In the genomic region with DNA sequence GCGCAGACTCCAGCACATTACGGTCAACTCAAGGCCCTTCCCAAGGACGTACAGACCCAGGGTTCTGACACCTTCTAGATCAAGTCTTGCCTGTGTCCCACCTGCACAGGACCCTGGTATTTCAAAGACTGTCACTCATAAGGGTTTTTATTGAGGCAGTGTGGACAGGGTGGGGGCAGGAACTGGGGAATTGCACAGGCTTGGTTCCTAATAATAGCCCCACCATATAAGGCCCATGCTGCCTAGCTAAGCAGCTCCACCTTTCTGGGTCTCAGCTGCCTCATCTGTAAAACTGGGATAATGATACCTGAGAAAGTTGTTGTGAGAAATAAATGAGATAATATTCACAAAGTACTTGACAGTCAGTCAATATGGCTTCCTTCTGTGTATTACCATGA, we compare ENCODE assay signal across 27 cellular contexts. TPM values are rescaled to one million over a fixed set of nuclear protein-coding genes. Genes with fewer than 3 reads are reported as not detected.
A peak's percentile ranks its signal among the peaks of the same experiment; 100 is the strongest.
DNase-seq lines count a peak whose midpoint lies in the region; ATAC-seq, FAIRE-seq and TF ChIP-seq lines count a peak whose summit lies in the region.
"Had no signal": no experiment of that assay in that cellular context is flagged by ENCODE, and none has a peak within 500 bp of the region (broad histone marks: within the 10 kb centered on the region; RNA-seq: fewer than 3 reads in every experiment).

No MANE protein-coding gene starts in this region.

- TF ChIP-seq EP300 in K562 (IDR thresholded peaks at IDR 0.05; ENCODE audit: low read length), result no peak

- peak; percentile 0 for DNase-seq in Right ventricle myocardium superior
- no peak for DNase-seq in right atrium auricular region (ENCODE audit: low spot score)
- no peak for DNase-seq in K562 (ENCODE audit: extremely low read depth in 1 of 4, low spot score in 3 of 4)
- DNase-seq in heart right ventricle, result no peak
- DNase-seq in NCI-H1092 (lab: John Stamatoyannopoulos, UW), result no peak
- DNase-seq: 8988T; ACHN; BE2C; CD4-positive, CD25-positive, alpha-beta regulatory T cell; DMS153; DND-41; GM23248; KG1; MG63; NCI-H2029; NCI-H446 treated with DMSO at 0.1 percent for 48 hours; NCI-H526; NCI-H82; NK-92 treated with Interleukin-12 subunit alpha and Interleukin-12 subunit beta, amount 100 ng/mL, for 24 hours; PC-3; SHP77 had no signal

- H3K4me1 ChIP-seq in right atrium auricular region (peaks cover 0 to 7% of the 10 kb centered on the region in 2 donors), K562 (replicated peaks in 1 of 2; ENCODE audit: control insufficient read depth in 2 of 2, insufficient read depth in 2 of 2, low read length in 2 of 2) (peaks cover 3 to 9% of the 10 kb centered on the region in 2 experiments; a peak in 3 of 5 replicates), heart right ventricle (peaks cover 0 to 5% (median 0%) of the 10 kb centered on the region in 9 donors), thymus (ENCODE audit: control insufficient read depth, insufficient read depth, low read length) (no peaks in the 10 kb centered on the region)
- H3K4me1 ChIP-seq: BE2C had no signal

- intact Hi-C loops in Right ventricle myocardium superior (cut with DNase I), result no loop called here
- intact Hi-C loops in K562 (cut with micrococcal nuclease), result no loop called here
- intact Hi-C loops in heart right ventricle (cut with DNase I), result no loop called here

- no peak overlapping the region for H3K27ac ChIP-seq in right atrium auricular region
- H3K27ac ChIP-seq in K562 (ENCODE audit: extremely low read depth, low read depth, low read length), result no peak overlapping the region
- no peak overlapping the region for H3K27ac ChIP-seq in heart right ventricle
- peak overlapping the region; percentile 8 for H3K27ac ChIP-seq in thymus (ENCODE audit: low read depth)
- H3K27ac ChIP-seq: GM23248 had no signal

- H4K20me1 ChIP-seq in K562 (replicated peaks; ENCODE audit: control insufficient read depth, insufficient read depth, low read length), result no peaks in the 10 kb centered on the region

- 82% methylated on average over 3 of the region's 3 CpGs for WGBS in K562 (ENCODE audit: insufficient coverage, low coverage, missing lambda C conversion rate)
- 85 to 89% methylated on average over 3 of the region's 3 CpGs for WGBS in heart right ventricle, 2 donors
- WGBS in thymus, result 94% methylated on average over 3 of the region's 3 CpGs

- TF ChIP-seq CTCF in right atrium auricular region (IDR thresholded peaks at IDR 0.05), result no peak
- TF ChIP-seq CTCF in K562 (IDR thresholded peaks at IDR 0.05 in 2 of 3, conservative IDR thresholded peaks at IDR 0.05 in 1 of 3; ENCODE audit: insufficient read depth in 2 of 3, low read depth in 1 of 3, low read length in 3 of 3), result no peak
- TF ChIP-seq CTCF in heart right ventricle (IDR thresholded peaks at IDR 0.05), result no peak

- H3K9ac ChIP-seq in K562 (ENCODE audit: insufficient read depth in 1 of 2, low read depth in 2 of 2, low read length in 2 of 2), result no peak overlapping the region
- H3K9ac ChIP-seq: GM23248 had no signal

- ATAC-seq in Right ventricle myocardium superior (ENCODE audit: poor library complexity), result peak; percentile 82
- no peak for ATAC-seq in K562
- ATAC-seq in heart right ventricle, result peak in 6 of 8 donors; percentile 61 to 79 (median 73)
- no peak for ATAC-seq in GM21619 (IDR thresholded peaks at IDR 0.05; ENCODE audit: unreplicated experiment)
- no peak for ATAC-seq in GM21717 (IDR thresholded peaks at IDR 0.05; ENCODE audit: unreplicated experiment)
- ATAC-seq: PC-3 had no signal

- H3K4me3 ChIP-seq in right atrium auricular region (no peak overlapping the region), K562 (no peak overlapping the region), heart right ventricle (no peak overlapping the region), thymus (ENCODE audit: low read length) (no peak overlapping the region)
- H3K4me3 ChIP-seq: GM23248, HAP-1, MG63 had no signal

- no TSS peak for BruUV-seq in K562 (replicated peaks; lab: Mats Ljungman, UMichigan)

- H3K9me3 ChIP-seq in right atrium auricular region, result no peaks in the 10 kb centered on the region
- H3K9me3 ChIP-seq in K562 (replicated peaks; ENCODE audit: control insufficient read depth, insufficient read depth, low read depth, low read length), result no peaks in the 10 kb centered on the region
- H3K9me3 ChIP-seq in heart right ventricle, result no peaks in the 10 kb centered on the region
- H3K9me3 ChIP-seq in thymus (ENCODE audit: control insufficient read depth), result no peaks in the 10 kb centered on the region
- H3K9me3 ChIP-seq: BE2C, HAP-1, MG63 had no signal

- no peak for TF ChIP-seq RAD21 in K562 (CRISPR knock-in tag; conservative IDR thresholded peaks at IDR 0.05 in 1 of 2, IDR thresholded peaks at IDR 0.05 in 1 of 2)

- no peaks in the 10 kb centered on the region for H3K79me2 ChIP-seq in K562 (ENCODE audit: control insufficient read depth, insufficient read depth, low read length)

- FAIRE-seq in K562 (lab: Jason Lieb, UNC), result no peak
- FAIRE-seq: GM12892, HTR-8/SVneo had no signal

- peak overlapping the region; percentile 55 for H2AFZ ChIP-seq in K562 (ENCODE audit: low read depth, low read length)
- H2AFZ ChIP-seq: GM23248 had no signal

- H3K36me3 ChIP-seq in right atrium auricular region (no peaks in the 10 kb centered on the region), K562 (ENCODE audit: control insufficient read depth, insufficient read depth, low read length) (no peaks in the 10 kb centered on the region), heart right ventricle (no peaks in the 10 kb centered on the region), thymus (ENCODE audit: control insufficient read depth, insufficient read depth) (no peaks in the 10 kb centered on the region)
- H3K36me3 ChIP-seq: BE2C, HAP-1, MG63 had no signal

- CTCF ChIA-PET in K562 (lab: Yijun Ruan, JAX; ENCODE audit: low intra/inter-chr PET ratio), result no interaction called here

- TF ChIP-seq POLR2A in K562 (conservative IDR thresholded peaks at IDR 0.05), result no peak

- no peaks in the 10 kb centered on the region for H3K27me3 ChIP-seq in right atrium auricular region
- no peaks in the 10 kb centered on the region for H3K27me3 ChIP-seq in K562 (ENCODE audit: control insufficient read depth in 2 of 2, insufficient read depth in 2 of 2, low read length in 2 of 2)
- H3K27me3 ChIP-seq in heart right ventricle, result peaks cover 0 to 5% (median 0%) of the 10 kb centered on the region in 7 donors
- no peaks in the 10 kb centered on the region for H3K27me3 ChIP-seq in thymus (ENCODE audit: control insufficient read depth, insufficient read depth)
- H3K27me3 ChIP-seq: BE2C, MG63 had no signal

- H3K9me1 ChIP-seq in K562 (ENCODE audit: control insufficient read depth, insufficient read depth, low read length), result no peaks in the 10 kb centered on the region

- in situ Hi-C loops in K562 (cut with MboI), result no loop called here

- H3K4me2 ChIP-seq in K562 (ENCODE audit: insufficient read depth, low read length), result no peak overlapping the region

- POLR2A ChIA-PET in K562 (lab: Yijun Ruan, JAX), result interaction anchor here (1.1 to 1.8 kb wide), 4 partner anchors 10 to 35 kb away, joined by 3 to 6 read pairs (median 6); no protein-coding TSS in a partner anchor

TF ChIP-seq in K562, 482 proteins besides CTCF, POLR2A, EP300 and RAD21:
- TF ChIP-seq KDM2B (CRISPR knock-in tag; IDR thresholded peaks at IDR 0.05) (no peak), IRF2 (CRISPR knock-in tag; IDR thresholded peaks at IDR 0.05) (no peak), ERF (CRISPR knock-in tag; IDR thresholded peaks at IDR 0.05) (no peak)
- TF ChIP-seq, protein P1, sequence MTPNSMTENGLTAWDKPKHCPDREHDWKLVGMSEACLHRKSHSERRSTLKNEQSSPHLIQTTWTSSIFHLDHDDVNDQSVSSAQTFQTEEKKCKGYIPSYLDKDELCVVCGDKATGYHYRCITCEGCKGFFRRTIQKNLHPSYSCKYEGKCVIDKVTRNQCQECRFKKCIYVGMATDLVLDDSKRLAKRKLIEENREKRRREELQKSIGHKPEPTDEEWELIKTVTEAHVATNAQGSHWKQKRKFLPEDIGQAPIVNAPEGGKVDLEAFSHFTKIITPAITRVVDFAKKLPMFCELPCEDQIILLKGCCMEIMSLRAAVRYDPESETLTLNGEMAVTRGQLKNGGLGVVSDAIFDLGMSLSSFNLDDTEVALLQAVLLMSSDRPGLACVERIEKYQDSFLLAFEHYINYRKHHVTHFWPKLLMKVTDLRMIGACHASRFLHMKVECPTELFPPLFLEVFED (CRISPR knock-in tag; conservative IDR thresholded peaks at IDR 0.05), result no peak

RNA-seq across cellular contexts. Expression of a gene that starts 55.3 kb away (rescaled TPM):
- total RNA-seq in Right ventricle myocardium superior, result 66.1 TPM
- 10 to 100 TPM; 51.2 to 68.8 TPM for total RNA-seq in right atrium auricular region
- total RNA-seq in K562 (2011; cell fraction: chromatin; rRNA removed; ENCODE audit: low replicate concordance), result 260 and 263 TPM in 2 replicates
- 122 and 134 TPM in 2 replicates for total RNA-seq in K562 (2011; cell fraction: nucleolus; rRNA removed)
- total RNA-seq in K562 (2011; cell fraction: nucleoplasm; rRNA removed), result 144 and 176 TPM in 2 replicates
- 42.9 and 56.3 TPM in 2 replicates for total RNA-seq in K562 (2014; rRNA removed)
- total RNA-seq in K562 (2014; rRNA removed; fragmentation: Illumina TruSeq; extraction: Trizol), result 60.1 and 66.4 TPM in 2 replicates
- 55.6 and 56.6 TPM in 2 replicates for total RNA-seq in K562 (2015; rRNA removed; fragmentation: Illumina TruSeq; extraction: Trizol)
- 101 and 104 TPM in 2 replicates for total RNA-seq in K562 (2021)
- polyA plus RNA-seq in K562 (2011; rRNA removed), result 55.7 and 64.3 TPM in 2 replicates
- polyA plus RNA-seq in K562 (2011; cell fraction: cytosol; rRNA removed), result 84.5 and 95.2 TPM in 2 replicates
- polyA plus RNA-seq in K562 (2011; cell fraction: nucleus; rRNA removed), result 131 and 181 TPM in 2 replicates
- polyA plus RNA-seq in K562 (2012), result 60.3 and 92.8 TPM in 2 replicates
- 52.1 and 60.9 TPM in 2 replicates for polyA plus RNA-seq in K562 (2014; fragmentation: Illumina TruSeq; extraction: Trizol)
- 10 to 100 TPM; 37.7 to 43.8 TPM for polyA plus RNA-seq in K562 (2014; fragmentation: Nextera tagmentation; extraction: Ambion mirVana)
- 46.4 and 49.5 TPM in 2 replicates for polyA plus RNA-seq in K562 (2014; rRNA removed)
- 300 and 362 TPM in 2 replicates for polyA minus RNA-seq in K562 (2011; rRNA and poly(A)+ RNA removed)
- 93.9 and 117 TPM in 2 replicates for polyA minus RNA-seq in K562 (2011; cell fraction: cytosol; rRNA and poly(A)+ RNA removed)
- polyA minus RNA-seq in K562 (2011; cell fraction: nucleus; rRNA and poly(A)+ RNA removed), result 116 and 133 TPM in 2 replicates
- total RNA-seq in heart right ventricle, result 10 to 100 TPM; 69.7 to 91.2 (median 82.9) TPM
- polyA plus RNA-seq in heart right ventricle, result 10 to 100 TPM; 13.5 to 27.4 TPM
- 36.3 TPM for polyA plus RNA-seq in thymus

Comparison
In these comparisons a context has a peak if more than half of its experiments do, and no peak if none do; other contexts are left out.
1. ATAC-seq: peak in Right ventricle myocardium superior (single experiment) and heart right ventricle (6 of 8); none in K562 (single experiment), GM21619 (single experiment) and GM21717 (single experiment).